27 cellular contexts compared by ENCODE assay signal in genomic region chr1:79556189-79556588, GRCh38.
DNase-seq lines count a peak whose midpoint lies in the region; ATAC-seq and TF ChIP-seq lines count a peak whose summit lies in the region.
"Had no signal": no experiment of that assay in that cellular context is flagged by ENCODE, and none has a peak within 500 bp of the region (broad histone marks: within the 10 kb centered on the region; RNA-seq: fewer than 3 reads in every experiment).

No MANE protein-coding gene starts in this region.

- no peak overlapping the region for H3K27ac Mint-ChIP-seq in glutamatergic neuron (ENCODE audit: unreplicated experiment)
- H3K27ac Mint-ChIP-seq: CD14-positive monocyte; CD8-positive, alpha-beta memory T cell; GM23338; HFFc6 had no signal

- no peaks in the 10 kb centered on the region for H3K4me1 Mint-ChIP-seq in glutamatergic neuron (ENCODE audit: low read depth, unreplicated experiment)
- H3K4me1 Mint-ChIP-seq: CD14-positive monocyte; CD8-positive, alpha-beta memory T cell; GM23338 had no signal

- no peak overlapping the region for H3K4me3 ChIP-seq in RWPE2 (ENCODE audit: severe bottlenecking)
- H3K4me3 ChIP-seq in WERI-Rb-1 (ENCODE audit: low read depth, low read length): no peak overlapping the region
- H3K4me3 ChIP-seq: GM23338, HAP-1 had no signal

- peaks cover 2% of the 10 kb centered on the region for H3K9me3 ChIP-seq in RWPE2 (ENCODE audit: severe bottlenecking)
- H3K9me3 ChIP-seq in WERI-Rb-1 (ENCODE audit: severe bottlenecking): peaks cover 2% of the 10 kb centered on the region
- H3K9me3 ChIP-seq: BE2C, HAP-1 had no signal

- no peak for ATAC-seq in RWPE2 (ENCODE audit: low read depth)
- no peak for ATAC-seq in GM19035 (IDR thresholded peaks at IDR 0.05; ENCODE audit: unreplicated experiment)
- ATAC-seq: GM23338 had no signal

- H3K9me3 Mint-ChIP-seq in glutamatergic neuron (ENCODE audit: unreplicated experiment): no peaks in the 10 kb centered on the region

- H3K27me3 ChIP-seq in RWPE2 (ENCODE audit: insufficient read depth, poor library complexity, severe bottlenecking): no peaks in the 10 kb centered on the region
- H3K27me3 ChIP-seq in WERI-Rb-1 (ENCODE audit: insufficient read depth, low read depth, severe bottlenecking): no peaks in the 10 kb centered on the region
- H3K27me3 ChIP-seq: BE2C had no signal

- no peaks in the 10 kb centered on the region for H3K36me3 ChIP-seq in RWPE2 (ENCODE audit: low read depth)
- H3K36me3 ChIP-seq in WERI-Rb-1: no peaks in the 10 kb centered on the region
- H3K36me3 ChIP-seq: BE2C, HAP-1 had no signal

- H3K4me1 ChIP-seq in RWPE2 (ENCODE audit: insufficient read depth, poor library complexity, severe bottlenecking): no peaks in the 10 kb centered on the region
- H3K4me1 ChIP-seq: BE2C, HAP-1 had no signal

- no peaks in the 10 kb centered on the region for H3K27me3 Mint-ChIP-seq in glutamatergic neuron (ENCODE audit: unreplicated experiment)
- H3K27me3 Mint-ChIP-seq: CD8-positive, alpha-beta memory T cell had no signal

- no peak overlapping the region for H3K4me3 Mint-ChIP-seq in glutamatergic neuron (ENCODE audit: unreplicated experiment)
- H3K4me3 Mint-ChIP-seq: CD14-positive monocyte; CD8-positive, alpha-beta memory T cell; GM23338; HFFc6 had no signal

- no peak overlapping the region for H3K27ac ChIP-seq in RWPE2 (ENCODE audit: poor library complexity, severe bottlenecking)
- no peak overlapping the region for H3K27ac ChIP-seq in WERI-Rb-1

- H3K36me3 Mint-ChIP-seq in glutamatergic neuron (ENCODE audit: unreplicated experiment): no peaks in the 10 kb centered on the region
- H3K36me3 Mint-ChIP-seq: CD14-positive monocyte; CD8-positive, alpha-beta memory T cell had no signal

- DNase-seq in NCI-H82 (lab: John Stamatoyannopoulos, UW) (peak; percentile 11), NCI-H82 treated with DMSO at 0.1 percent for 48 hours (lab: John Stamatoyannopoulos, UW; ENCODE audit: unreplicated experiment) (no peak), RWPE2 (ENCODE audit: low spot score) (no peak), glutamatergic neuron (no peak), NOMO-1 (lab: John Stamatoyannopoulos, UW; ENCODE audit: unreplicated experiment in 2 of 2) (no peak), WERI-Rb-1 (no peak)
- DNase-seq: 8988T; ACHN; BE2C; CD8-positive, alpha-beta memory T cell; DMS 273 treated with DMSO at 0.1 percent for 48 hours; DMS79; EL; GDM1; HFFc6; KBM-7; NCI-H1105 treated with DMSO at 0.1 percent for 48 hours; NCI-H2029; NCI-H446; NCI-H524 treated with DMSO at 0.1 percent for 48 hours; RPMI8226; SHP77 treated with DMSO at 0.1 percent for 48 hours; SW 1271 had no signal

- peak; percentile 7 for TF ChIP-seq CTCF in RWPE2 (IDR thresholded peaks at IDR 0.05; ENCODE audit: poor library complexity, severe bottlenecking)
- TF ChIP-seq CTCF in glutamatergic neuron (IDR thresholded peaks at IDR 0.05; ENCODE audit: partially characterized antibody, unreplicated experiment): peak; percentile 35
- no peak for TF ChIP-seq CTCF in WERI-Rb-1 (IDR thresholded peaks at IDR 0.05; ENCODE audit: low read depth, low read length)
